Comparison of ENCODE assay signal across 1 cellular context in genomic region chr6:11093591-11094410, GRCh38.
A peak's percentile ranks its signal among the peaks of the same experiment; 100 is the strongest.
TF ChIP-seq lines count a peak whose summit lies in the region.

TSS of gene SMIM13 (plus strand) at chr6:11093834. CDS start at chr6:11094314, 480 bp downstream.

TF ChIP-seq in HepG2, 621 proteins besides CTCF, POLR2A, EP300 and RAD21 (continued from another document and continues in another):
- TF ChIP-seq ARID4A (CRISPR knock-in tag; IDR thresholded peaks at IDR 0.05; ENCODE audit: borderline replicate concordance) (peak; percentile 93), ZNF383 (CRISPR knock-in tag; IDR thresholded peaks at IDR 0.05; ENCODE audit: borderline replicate concordance) (peak; percentile 58; the same call in 1 of the 2 replicates), ZNF557 (CRISPR knock-in tag; IDR thresholded peaks at IDR 0.05) (no peak), MIXL1 (CRISPR knock-in tag; IDR thresholded peaks at IDR 0.05) (no peak; the same call in none of the 2 replicates), KLF11 (CRISPR knock-in tag; IDR thresholded peaks at IDR 0.05) (no peak; the same call in 1 of the 2 replicates), ZNF703 (CRISPR knock-in tag; IDR thresholded peaks at IDR 0.05; ENCODE audit: borderline replicate concordance) (no peak; the same call in none of the 2 replicates), ZBTB3 (CRISPR knock-in tag; IDR thresholded peaks at IDR 0.05; ENCODE audit: borderline replicate concordance, low read depth) (no peak), ZNF33A (CRISPR knock-in tag; IDR thresholded peaks at IDR 0.05; ENCODE audit: borderline replicate concordance) (peak; percentile 34; the same call in 1 of the 2 replicates), ZBTB34 (CRISPR knock-in tag; IDR thresholded peaks at IDR 0.05) (peak; percentile 93; the same call in 1 of the 2 replicates), ZNF547 (CRISPR knock-in tag; IDR thresholded peaks at IDR 0.05) (peak; percentile 78), KDM3A (CRISPR knock-in tag; IDR thresholded peaks at IDR 0.05; ENCODE audit: low read depth) (0 out of 2 replicates have a peak, but pooled peaks have one; percentile 82), ZNF510 (CRISPR knock-in tag; IDR thresholded peaks at IDR 0.05; ENCODE audit: low read depth) (no peak), ZNF414 (CRISPR knock-in tag; IDR thresholded peaks at IDR 0.05) (peak; percentile 88; the same call in 1 of the 2 replicates), NR2C2 (CRISPR knock-in tag; IDR thresholded peaks at IDR 0.05; ENCODE audit: borderline replicate concordance) (peak; percentile 13), ZNF333 (CRISPR knock-in tag; IDR thresholded peaks at IDR 0.05; ENCODE audit: borderline replicate concordance) (peak; percentile 42; the same call in 1 of the 2 replicates), ZNF788 (CRISPR knock-in tag; IDR thresholded peaks at IDR 0.05; ENCODE audit: borderline replicate concordance) (peak; percentile 85), SP2 (CRISPR knock-in tag; IDR thresholded peaks at IDR 0.05) (no peak; the same call in 1 of the 2 replicates), CREB1 (IDR thresholded peaks at IDR 0.05) (peak; percentile 70), CREB1 (CRISPR knock-in tag; IDR thresholded peaks at IDR 0.05) (peak; percentile 82), ZIK1 (CRISPR knock-in tag; IDR thresholded peaks at IDR 0.05; ENCODE audit: borderline replicate concordance, low read depth) (peak; percentile 51; the same call in 1 of the 2 replicates), ZFP1 (CRISPR knock-in tag; IDR thresholded peaks at IDR 0.05) (peak; percentile 85; the same call in 1 of the 2 replicates), HES4 (CRISPR knock-in tag; IDR thresholded peaks at IDR 0.05; ENCODE audit: borderline replicate concordance) (peak; percentile 62), ZNF24 (IDR thresholded peaks at IDR 0.05) (no peak), MAFF (IDR thresholded peaks at IDR 0.05; ENCODE audit: low read depth, low read length) (peak; percentile 6; the same call in 1 of the 2 replicates), MXD4 (CRISPR knock-in tag; IDR thresholded peaks at IDR 0.05) (peak; percentile 39; the same call in 1 of the 2 replicates), ELF4 (CRISPR knock-in tag; IDR thresholded peaks at IDR 0.05; ENCODE audit: borderline replicate concordance) (no peak), GABPA (IDR thresholded peaks at IDR 0.05; ENCODE audit: low read depth, low read length) (no peak), GABPA (CRISPR knock-in tag; IDR thresholded peaks at IDR 0.05; ENCODE audit: low read depth) (peak; percentile 60; the same call in 1 of the 2 replicates), HNRNPK (IDR thresholded peaks at IDR 0.05; ENCODE audit: low read depth, low read length, poor library complexity, severe bottlenecking) (peak; percentile 52), ARNTL (CRISPR knock-in tag; IDR thresholded peaks at IDR 0.05) (peak; percentile 63; the same call in 1 of the 2 replicates), POGZ (CRISPR knock-in tag; IDR thresholded peaks at IDR 0.05) (peak; percentile 62), SIX1 (CRISPR knock-in tag; IDR thresholded peaks at IDR 0.05; ENCODE audit: borderline replicate concordance) (peak; percentile 61), THAP11 (CRISPR knock-in tag; IDR thresholded peaks at IDR 0.05) (peak; percentile 100), AGO1 (IDR thresholded peaks at IDR 0.05; ENCODE audit: low read depth, low read length, poor library complexity, severe bottlenecking) (peak; percentile 83), HNRNPL (IDR thresholded peaks at IDR 0.05; ENCODE audit: low read depth, low read length) (peak; percentile 74; the same call in 1 of the 2 replicates), RFX1 (IDR thresholded peaks at IDR 0.05) (no peak), HNF4A (CRISPR knock-in tag; IDR thresholded peaks at IDR 0.05) (peak; percentile 33; the same call in 1 of the 2 replicates), ZNF563 (CRISPR knock-in tag; IDR thresholded peaks at IDR 0.05) (peak; percentile 94), FOXA1 (IDR thresholded peaks at IDR 0.05) (no peak), FOXA1 (CRISPR knock-in tag; IDR thresholded peaks at IDR 0.05) (peak; percentile 8; the same call in 1 of the 2 replicates), NAIF1 (CRISPR knock-in tag; IDR thresholded peaks at IDR 0.05; ENCODE audit: borderline replicate concordance) (peak; percentile 70; the same call in 1 of the 2 replicates), KDM5B (CRISPR knock-in tag; IDR thresholded peaks at IDR 0.05; ENCODE audit: borderline replicate concordance) (peak; percentile 81; the same call in 1 of the 2 replicates), NFE2L1 (CRISPR knock-in tag; IDR thresholded peaks at IDR 0.05; ENCODE audit: borderline replicate concordance) (peak; percentile 91; the same call in 1 of the 2 replicates), HOXD1 (CRISPR knock-in tag; IDR thresholded peaks at IDR 0.05) (peak; percentile 77; the same call in 1 of the 2 replicates), ZNF343 (CRISPR knock-in tag; IDR thresholded peaks at IDR 0.05) (peak; percentile 75), ZNF644 (CRISPR knock-in tag; IDR thresholded peaks at IDR 0.05; ENCODE audit: low read depth) (0 out of 2 replicates have a peak, but pooled peaks have one; percentile 17), SAFB2 (CRISPR knock-in tag; IDR thresholded peaks at IDR 0.05; ENCODE audit: borderline replicate concordance, low read depth) (0 out of 2 replicates have a peak, but pooled peaks have one; percentile 66), KLF13 (CRISPR knock-in tag; IDR thresholded peaks at IDR 0.05) (peak; percentile 92; the same call in 1 of the 2 replicates), GATAD1 (CRISPR knock-in tag; IDR thresholded peaks at IDR 0.05) (peak; percentile 81), ZNF670 (CRISPR knock-in tag; IDR thresholded peaks at IDR 0.05; ENCODE audit: borderline replicate concordance) (peak; percentile 94), MLLT10 (CRISPR knock-in tag; IDR thresholded peaks at IDR 0.05) (no peak), ZNF251 (CRISPR knock-in tag; IDR thresholded peaks at IDR 0.05) (peak; percentile 84; the same call in 1 of the 2 replicates), ARHGAP35 (CRISPR knock-in tag; IDR thresholded peaks at IDR 0.05; ENCODE audit: borderline replicate concordance) (0 out of 2 replicates have a peak, but pooled peaks have one; percentile 39), RORA (CRISPR knock-in tag; IDR thresholded peaks at IDR 0.05) (no peak; the same call in 1 of the 2 replicates), ZNF576 (CRISPR knock-in tag; IDR thresholded peaks at IDR 0.05) (no peak; the same call in 1 of the 2 replicates), REXO4 (CRISPR knock-in tag; IDR thresholded peaks at IDR 0.05; ENCODE audit: borderline replicate concordance) (peak; percentile 89; the same call in 1 of the 2 replicates), GLI4 (CRISPR knock-in tag; IDR thresholded peaks at IDR 0.05; ENCODE audit: borderline replicate concordance) (peak; percentile 45; the same call in 1 of the 2 replicates), ZBTB46 (CRISPR knock-in tag; IDR thresholded peaks at IDR 0.05; ENCODE audit: borderline replicate concordance) (0 out of 2 replicates have a peak, but pooled peaks have one; percentile 24), FOXC1 (CRISPR knock-in tag; IDR thresholded peaks at IDR 0.05; ENCODE audit: borderline replicate concordance) (peak; percentile 99), NR2F2 (IDR thresholded peaks at IDR 0.05; ENCODE audit: borderline replicate concordance, low read depth) (no peak), ZNF737 (CRISPR knock-in tag; IDR thresholded peaks at IDR 0.05; ENCODE audit: borderline replicate concordance) (peak; percentile 67; the same call in 1 of the 2 replicates), CAMTA2 (CRISPR knock-in tag; IDR thresholded peaks at IDR 0.05; ENCODE audit: borderline replicate concordance) (peak; percentile 49), NFE2L2 (IDR thresholded peaks at IDR 0.05; ENCODE audit: low read length) (no peak), HHEX (CRISPR knock-in tag; IDR thresholded peaks at IDR 0.05) (no peak), NFYC (CRISPR knock-in tag; IDR thresholded peaks at IDR 0.05) (peak; percentile 61), PATZ1 (CRISPR knock-in tag; IDR thresholded peaks at IDR 0.05) (peak; percentile 93)
- TF ChIP-seq, protein P1, sequence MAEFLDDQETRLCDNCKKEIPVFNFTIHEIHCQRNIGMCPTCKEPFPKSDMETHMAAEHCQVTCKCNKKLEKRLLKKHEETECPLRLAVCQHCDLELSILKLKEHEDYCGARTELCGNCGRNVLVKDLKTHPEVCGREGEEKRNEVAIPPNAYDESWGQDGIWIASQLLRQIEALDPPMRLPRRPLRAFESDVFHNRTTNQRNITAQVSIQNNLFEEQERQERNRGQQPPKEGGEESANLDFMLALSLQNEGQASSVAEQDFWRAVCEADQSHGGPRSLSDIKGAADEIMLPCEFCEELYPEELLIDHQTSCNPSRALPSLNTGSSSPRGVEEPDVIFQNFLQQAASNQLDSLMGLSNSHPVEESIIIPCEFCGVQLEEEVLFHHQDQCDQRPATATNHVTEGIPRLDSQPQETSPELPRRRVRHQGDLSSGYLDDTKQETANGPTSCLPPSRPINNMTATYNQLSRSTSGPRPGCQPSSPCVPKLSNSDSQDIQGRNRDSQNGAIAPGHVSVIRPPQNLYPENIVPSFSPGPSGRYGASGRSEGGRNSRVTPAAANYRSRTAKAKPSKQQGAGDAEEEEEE (CRISPR knock-in tag; IDR thresholded peaks at IDR 0.05; ENCODE audit: borderline replicate concordance): no peak
